In genomic region chr5:38557792-38558191, GRCh38 we compare ENCODE assay signal across 9 cellular contexts. TPM values are rescaled to one million over a fixed set of nuclear protein-coding genes. Genes with fewer than 3 reads are reported as not detected.
DNase-seq lines count a peak whose midpoint lies in the region; ATAC-seq and TF ChIP-seq lines count a peak whose summit lies in the region.
"Had no signal": no experiment of that assay in that cellular context is flagged by ENCODE, and none has a peak within 500 bp of the region (broad histone marks: within the 10 kb centered on the region; RNA-seq: fewer than 3 reads in every experiment).

No MANE protein-coding gene starts in this region.

- H3K9me2 ChIP-seq in Karpas-422 (replicated peaks; ENCODE audit: insufficient read depth, low read length): no peaks in the 10 kb centered on the region

- WGBS in ectodermal cell, 2 experiments: 88 to 94% methylated on average over 5 to 6 of the region's 6 CpGs
- 57 to 60% methylated on average over 6 of the region's 6 CpGs for WGBS in lower leg skin, 2 donors

- intact Hi-C loops in lower leg skin (cut with DNase I; ENCODE audit: low total_unique reads): no loop called here

- DNase-seq in LNCaP clone FGC (ENCODE audit: low read depth): no peak
- DNase-seq in nephron progenitor cell: no peak
- no peak for DNase-seq in lower leg skin (ENCODE audit: low spot score in 2 of 2)
- no peak for DNase-seq in Karpas-422
- DNase-seq: effector memory CD8-positive, alpha-beta T cell had no signal

- H3K4me3 Mint-ChIP-seq in nephron progenitor cell: peak overlapping the region; percentile 93

- H3K36me3 Mint-ChIP-seq in nephron progenitor cell (ENCODE audit: low read depth): no peaks in the 10 kb centered on the region

- H3K4me3 ChIP-seq in ACC112 (ENCODE audit: low read depth, low read length) (peak overlapping the region; percentile 81), LNCaP clone FGC (ENCODE audit: low read depth, low read length) (peak overlapping the region; percentile 71), ectodermal cell (ENCODE audit: insufficient read depth, low read depth, low read length) (peak overlapping the region; percentile 81), lower leg skin (ENCODE audit: low read depth, poor library complexity, severe bottlenecking) (no peak overlapping the region), Karpas-422 (ENCODE audit: low read length) (no peak overlapping the region)

- H3K79me2 ChIP-seq in ACC112 (ENCODE audit: control insufficient read depth, insufficient read depth, low read length, unreplicated experiment) (peaks cover 29% of the 10 kb centered on the region), Karpas-422 (ENCODE audit: low read length) (no peaks in the 10 kb centered on the region)

- peaks cover 15% of the 10 kb centered on the region for H3K4me1 ChIP-seq in ACC112 (ENCODE audit: control insufficient read depth, insufficient read depth, low read length, unreplicated experiment)
- peaks cover 3% of the 10 kb centered on the region for H3K4me1 ChIP-seq in ectodermal cell (ENCODE audit: control insufficient read depth, insufficient read depth, low read length)
- H3K4me1 ChIP-seq in Karpas-422 (ENCODE audit: low read length): no peaks in the 10 kb centered on the region

- H3K4me2 ChIP-seq in Karpas-422 (ENCODE audit: low read depth, low read length, poor library complexity, severe bottlenecking): no peak overlapping the region

- H3K9me3 Mint-ChIP-seq in nephron progenitor cell: no peaks in the 10 kb centered on the region
- H3K9me3 Mint-ChIP-seq: effector memory CD8-positive, alpha-beta T cell had no signal

- no peak for TF ChIP-seq CTCF in LNCaP clone FGC (IDR thresholded peaks at IDR 0.05; ENCODE audit: control insufficient read depth, extremely low read depth, insufficient read depth)
- no peak for TF ChIP-seq CTCF in nephron progenitor cell (IDR thresholded peaks at IDR 0.05)
- no peak for TF ChIP-seq CTCF in lower leg skin (IDR thresholded peaks at IDR 0.05)

- ATAC-seq in GM21447 (IDR thresholded peaks at IDR 0.05; ENCODE audit: unreplicated experiment) (no peak), HG03196 (IDR thresholded peaks at IDR 0.05; ENCODE audit: unreplicated experiment) (no peak)
- ATAC-seq: effector memory CD8-positive, alpha-beta T cell had no signal

- peaks cover 46% of the 10 kb centered on the region for H3K4me1 Mint-ChIP-seq in nephron progenitor cell

- H3K36me3 ChIP-seq in ACC112 (ENCODE audit: insufficient read depth, low read length) (no peaks in the 10 kb centered on the region), ectodermal cell (ENCODE audit: control insufficient read depth, insufficient read depth, low read length) (no peaks in the 10 kb centered on the region), Karpas-422 (ENCODE audit: insufficient read depth, low read length) (no peaks in the 10 kb centered on the region)

- H4K20me1 ChIP-seq in Karpas-422 (ENCODE audit: insufficient read depth, low read depth, low read length): no peaks in the 10 kb centered on the region

- no peak overlapping the region for H3K9ac ChIP-seq in Karpas-422 (ENCODE audit: low read length)

- H3K9me3 ChIP-seq in ectodermal cell (ENCODE audit: control insufficient read depth, low read length): no peaks in the 10 kb centered on the region
- no peaks in the 10 kb centered on the region for H3K9me3 ChIP-seq in Karpas-422 (ENCODE audit: low read length)

- H3K27me3 Mint-ChIP-seq in nephron progenitor cell (ENCODE audit: low read depth, poor library complexity): peaks cover 21% of the 10 kb centered on the region

- H3K27ac Mint-ChIP-seq in nephron progenitor cell: no peak overlapping the region
- H3K27ac Mint-ChIP-seq: effector memory CD8-positive, alpha-beta T cell had no signal

- H3K27ac ChIP-seq in ACC112 (ENCODE audit: low read depth, low read length) (no peak overlapping the region), ectodermal cell (ENCODE audit: insufficient read depth, low read depth, low read length, poor library complexity, severe bottlenecking) (no peak overlapping the region), Karpas-422 (ENCODE audit: low read length) (no peak overlapping the region)

- no peak for TF ChIP-seq POLR2A in lower leg skin (IDR thresholded peaks at IDR 0.05)

- no peaks in the 10 kb centered on the region for H3K27me3 ChIP-seq in ACC112 (ENCODE audit: insufficient read depth, low read length)
- peaks cover 29% of the 10 kb centered on the region for H3K27me3 ChIP-seq in ectodermal cell (ENCODE audit: control insufficient read depth, insufficient read depth, low read length, poor library complexity, severe bottlenecking)
- H3K27me3 ChIP-seq in Karpas-422 (ENCODE audit: low read length): no peaks in the 10 kb centered on the region

- peak overlapping the region; percentile 83 for H2AFZ ChIP-seq in ACC112 (ENCODE audit: low read length, unreplicated experiment)
- no peak overlapping the region for H2AFZ ChIP-seq in Karpas-422 (ENCODE audit: low read length)

RNA-seq across cellular contexts. Expression of gene LIFR, which starts 1.3 kb away (rescaled TPM):
- 3.0 TPM for polyA plus RNA-seq in ectodermal cell (2013, experiment 1 of 4)
- polyA plus RNA-seq in ectodermal cell (2013, experiment 2 of 4): 3.4 TPM
- 5.1 TPM for polyA plus RNA-seq in ectodermal cell (2013, experiment 3 of 4)
- 4.3 TPM for polyA plus RNA-seq in ectodermal cell (2013, experiment 4 of 4)
- total RNA-seq in lower leg skin: 10 to 100 TPM; 28.3 to 70.6 (median 42.1) TPM
- not detected in 2 replicates for total RNA-seq in Karpas-422 (2014; rRNA removed; shearing (Covaris generic); ENCODE audit: low replicate concordance)

Comparison
In these comparisons a context has a peak if more than half of its experiments do, and no peak if none do; other contexts are left out.
1. H3K4me3 ChIP-seq: peak in ACC112 (single experiment), LNCaP clone FGC (single experiment) and ectodermal cell (single experiment); none in lower leg skin (single experiment) and Karpas-422 (single experiment).
2. RNA of gene LIFR, which starts 1.3 kb away (total RNA-seq): 28.3 to 70.6 TPM in lower leg skin; not detected in Karpas-422; every median in the first group is over 10 times any median in the second.